1 cellular context compared by ENCODE assay signal in genomic region chr6:110875548-110876169, GRCh38.
TF ChIP-seq lines count a peak whose summit lies in the region.

No MANE protein-coding gene starts in this region.

TF ChIP-seq in WTC11, 78 proteins besides CTCF, POLR2A, EP300 and RAD21 (continued from another document):
- TF ChIP-seq, protein P1, sequence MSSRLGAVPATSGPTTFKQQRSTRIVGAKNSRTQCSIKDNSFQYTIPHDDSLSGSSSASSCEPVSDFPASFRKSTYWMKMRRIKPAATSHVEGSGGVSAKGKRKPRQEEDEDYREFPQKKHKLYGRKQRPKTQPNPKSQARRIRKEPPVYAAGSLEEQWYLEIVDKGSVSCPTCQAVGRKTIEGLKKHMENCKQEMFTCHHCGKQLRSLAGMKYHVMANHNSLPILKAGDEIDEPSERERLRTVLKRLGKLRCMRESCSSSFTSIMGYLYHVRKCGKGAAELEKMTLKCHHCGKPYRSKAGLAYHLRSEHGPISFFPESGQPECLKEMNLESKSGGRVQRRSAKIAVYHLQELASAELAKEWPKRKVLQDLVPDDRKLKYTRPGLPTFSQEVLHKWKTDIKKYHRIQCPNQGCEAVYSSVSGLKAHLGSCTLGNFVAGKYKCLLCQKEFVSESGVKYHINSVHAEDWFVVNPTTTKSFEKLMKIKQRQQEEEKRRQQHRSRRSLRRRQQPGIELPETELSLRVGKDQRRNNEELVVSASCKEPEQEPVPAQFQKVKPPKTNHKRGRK (CRISPR knock-in tag; IDR thresholded peaks at IDR 0.05; ENCODE audit: borderline replicate concordance), result no peak
